30 cellular contexts compared by ENCODE assay signal in the genomic region with DNA sequence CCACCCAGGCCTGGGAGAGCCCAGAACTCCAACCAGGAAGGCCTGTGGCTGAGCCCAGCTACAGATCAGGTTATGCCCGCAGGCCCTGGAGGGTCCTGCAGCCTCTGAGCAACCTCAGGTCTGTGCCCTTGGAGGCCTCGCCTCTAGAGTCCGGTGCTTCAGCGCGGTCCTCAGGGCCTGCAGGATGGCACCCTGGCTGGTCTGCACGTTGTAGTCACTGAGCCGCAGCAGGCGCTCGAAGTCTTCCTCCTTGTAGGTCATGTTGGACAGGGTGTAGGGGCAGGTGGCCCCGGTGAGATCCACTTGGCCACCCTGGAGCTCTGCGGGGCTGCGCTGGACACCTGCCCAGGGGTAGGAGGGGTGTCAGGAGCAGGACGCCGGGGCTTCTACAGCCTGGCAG. TPM values are rescaled to one million over a fixed set of nuclear protein-coding genes. Genes with fewer than 3 reads are reported as not detected.
A peak's percentile ranks its signal among the peaks of the same experiment; 100 is the strongest.
DNase-seq lines count a peak whose midpoint lies in the region; ATAC-seq and TF ChIP-seq lines count a peak whose summit lies in the region.
"Had no signal": no experiment of that assay in that cellular context is flagged by ENCODE, and none has a peak within 500 bp of the region (broad histone marks: within the 10 kb centered on the region; RNA-seq: fewer than 3 reads in every experiment).

No MANE protein-coding gene starts in this region.

- POLR2A ChIA-PET in naive thymus-derived CD4-positive, alpha-beta T cell (lab: Charles Lee): no interaction called here
- POLR2A ChIA-PET in activated CD4-positive, alpha-beta T cell treated with anti-CD3 and anti-CD28 coated beads for 36 hours (lab: Charles Lee): no interaction called here

- DNase-seq in D341Med (ENCODE audit: low spot score) (peak; percentile 15), ecto neural progenitor cell (ENCODE audit: low spot score) (peak; percentile 45), mesenteric fat pad (ENCODE audit: low spot score) (peak; percentile 74), stomach (peak; percentile 22), GDM1 (lab: John Stamatoyannopoulos, UW) (no peak)
- no peak for DNase-seq in naive thymus-derived CD4-positive, alpha-beta T cell
- DNase-seq in activated CD4-positive, alpha-beta T cell treated with anti-CD3 and anti-CD28 coated beads for 36 hours: no peak
- DNase-seq: AML-193; CD4-positive, alpha-beta T cell; DMS53; GM23248; HFFc6; IMR-90; KG1; MG63; NCI-H1105 treated with DMSO at 0.1 percent for 48 hours; NCI-H146; NCI-H1930; NCI-H2227 treated with DMSO at 0.1 percent for 48 hours; NCI-H526 treated with DMSO at 0.1 percent for 48 hours; RPMI8226; SHP77 had no signal

- TF ChIP-seq CTCF in stomach (IDR thresholded peaks at IDR 0.05): no peak

- H3K4me3 ChIP-seq in stomach: no peak overlapping the region
- H3K4me3 ChIP-seq in naive thymus-derived CD4-positive, alpha-beta T cell (ENCODE audit: low read length): no peak overlapping the region
- H3K4me3 ChIP-seq: BLaER1 treated with 17β-estradiol and CSF1 and Interleukin-3, amounts not matched to agents 10 nM and 100 nM; GM12878; GM23248; MG63 had no signal

- peaks cover 11 to 24% (median 22%) of the 10 kb centered on the region in 5 donors for H3K27me3 Mint-ChIP-seq in naive thymus-derived CD4-positive, alpha-beta T cell
- peaks cover 9% of the 10 kb centered on the region for H3K27me3 Mint-ChIP-seq in activated CD4-positive, alpha-beta T cell treated with anti-CD3 and anti-CD28 coated beads for 36 hours

- H3K27ac Mint-ChIP-seq in naive thymus-derived CD4-positive, alpha-beta T cell: no peak overlapping the region
- no peak overlapping the region for H3K27ac Mint-ChIP-seq in activated CD4-positive, alpha-beta T cell treated with anti-CD3 and anti-CD28 coated beads for 36 hours
- H3K27ac Mint-ChIP-seq: CD4-positive, alpha-beta T cell; HFFc6 had no signal

- H3K9me3 ChIP-seq in stomach: no peaks in the 10 kb centered on the region
- H3K9me3 ChIP-seq in naive thymus-derived CD4-positive, alpha-beta T cell (ENCODE audit: control insufficient read depth in 2 of 3, low read length in 3 of 3): peaks cover 0 to 3% (median 0%) of the 10 kb centered on the region in 3 experiments

- H3K27ac ChIP-seq in stomach: no peak overlapping the region
- no peak overlapping the region for H3K27ac ChIP-seq in naive thymus-derived CD4-positive, alpha-beta T cell (ENCODE audit: low read depth, low read length)
- H3K27ac ChIP-seq: BLaER1 treated with 17β-estradiol and CSF1 and Interleukin-3, amounts not matched to agents 10 nM and 100 nM; GM23248 had no signal

- peaks cover 0 to 17% (median 4%) of the 10 kb centered on the region in 11 donors for H3K9me3 Mint-ChIP-seq in naive thymus-derived CD4-positive, alpha-beta T cell
- H3K9me3 Mint-ChIP-seq in activated CD4-positive, alpha-beta T cell treated with anti-CD3 and anti-CD28 coated beads for 36 hours (ENCODE audit: low read depth): peaks cover 5% of the 10 kb centered on the region
- H3K9me3 Mint-ChIP-seq: H9 had no signal

- no peak for TF ChIP-seq POLR2A in stomach (IDR thresholded peaks at IDR 0.05)

- intact Hi-C loops in stomach (cut with DNase I; ENCODE audit: low total_unique reads): loop anchor here (5.0 kb wide), 1 partner anchor 69 kb away; no protein-coding TSS in a partner anchor
- intact Hi-C loops in naive thymus-derived CD4-positive, alpha-beta T cell (cut with micrococcal nuclease): loop anchor here in 1 of 2 donors (5.0 kb wide), 1 partner anchor 404 kb away; no protein-coding TSS in a partner anchor
- intact Hi-C loops in activated CD4-positive, alpha-beta T cell treated with anti-CD3 and anti-CD28 coated beads for 36 hours (cut with DNase I, micrococcal nuclease): no loop called here

- H3K4me1 ChIP-seq in stomach: peaks cover 0 to 6% (median 1%) of the 10 kb centered on the region in 4 donors
- H3K4me1 ChIP-seq in naive thymus-derived CD4-positive, alpha-beta T cell (ENCODE audit: control insufficient read depth in 2 of 2, insufficient read depth in 2 of 2, low read length in 2 of 2): no peaks in the 10 kb centered on the region

- WGBS in stomach, 5 donors: 82 to 94% (median 93%) methylated on average over 3 to 14 of the region's 14 CpGs

- no peak for ATAC-seq in naive thymus-derived CD4-positive, alpha-beta T cell
- ATAC-seq in HG02623 (IDR thresholded peaks at IDR 0.05; ENCODE audit: unreplicated experiment): no peak
- ATAC-seq in activated CD4-positive, alpha-beta T cell treated with anti-CD3 and anti-CD28 coated beads for 36 hours: no peak
- ATAC-seq: GM12878 had no signal

- CTCF ChIA-PET in naive thymus-derived CD4-positive, alpha-beta T cell (lab: Charles Lee): interaction anchor here (0.6 kb wide), 1 partner anchor 292 kb away, joined by 4 read pairs; no protein-coding TSS in a partner anchor
- CTCF ChIA-PET in activated CD4-positive, alpha-beta T cell treated with anti-CD3 and anti-CD28 coated beads for 36 hours (lab: Charles Lee): interaction anchor here (1.0 to 1.1 kb wide), 2 partner anchors 66 to 69 kb away, joined by 4 read pairs; no protein-coding TSS in a partner anchor

- no peak for TF ChIP-seq EP300 in stomach (IDR thresholded peaks at IDR 0.05)

- peaks cover 0 to 12% (median 0%) of the 10 kb centered on the region in 5 donors for H3K36me3 Mint-ChIP-seq in naive thymus-derived CD4-positive, alpha-beta T cell
- H3K36me3 Mint-ChIP-seq in activated CD4-positive, alpha-beta T cell treated with anti-CD3 and anti-CD28 coated beads for 36 hours (ENCODE audit: low read depth): no peaks in the 10 kb centered on the region

- peaks cover 0 to 7% (median 4%) of the 10 kb centered on the region in 7 donors for H3K4me1 Mint-ChIP-seq in naive thymus-derived CD4-positive, alpha-beta T cell
- H3K4me1 Mint-ChIP-seq in activated CD4-positive, alpha-beta T cell treated with anti-CD3 and anti-CD28 coated beads for 36 hours: no peaks in the 10 kb centered on the region

- no peak overlapping the region for H3K4me3 Mint-ChIP-seq in naive thymus-derived CD4-positive, alpha-beta T cell
- no peak overlapping the region for H3K4me3 Mint-ChIP-seq in activated CD4-positive, alpha-beta T cell treated with anti-CD3 and anti-CD28 coated beads for 36 hours
- H3K4me3 Mint-ChIP-seq: CD4-positive, alpha-beta T cell; H9; HFFc6 had no signal

- peaks cover 0 to 46% (median 0%) of the 10 kb centered on the region in 3 donors for H3K27me3 ChIP-seq in stomach
- no peaks in the 10 kb centered on the region for H3K27me3 ChIP-seq in naive thymus-derived CD4-positive, alpha-beta T cell (ENCODE audit: control insufficient read depth in 2 of 2, insufficient read depth in 2 of 2, low read length in 2 of 2)
- H3K27me3 ChIP-seq: BLaER1 treated with 17β-estradiol and CSF1 and Interleukin-3, amounts not matched to agents 10 nM and 100 nM; MG63 had no signal

- no peaks in the 10 kb centered on the region for H3K36me3 ChIP-seq in stomach
- H3K36me3 ChIP-seq in naive thymus-derived CD4-positive, alpha-beta T cell (ENCODE audit: control insufficient read depth in 2 of 3, insufficient read depth in 3 of 3, low read length in 3 of 3): no peaks in the 10 kb centered on the region
- H3K36me3 ChIP-seq: BLaER1 treated with 17β-estradiol and CSF1 and Interleukin-3, amounts not matched to agents 10 nM and 100 nM; MG63 had no signal

RNA-seq across cellular contexts. Expression of a gene that starts 25.8 kb away (rescaled TPM):
- not detected for total RNA-seq in mesenteric fat pad
- 1 to 10 TPM in 2 of 5 donors, not detected in 3; 1.2 to 2.9 TPM for total RNA-seq in stomach
- polyA plus RNA-seq in stomach: 1 to 10 TPM in 1 of 3 donors, under 1 TPM in 1, not detected in 1; 0.18 to 3.2 TPM
- total RNA-seq in naive thymus-derived CD4-positive, alpha-beta T cell: not detected
- not detected for polyA plus RNA-seq in naive thymus-derived CD4-positive, alpha-beta T cell
- not detected for total RNA-seq in activated CD4-positive, alpha-beta T cell treated with anti-CD3 and anti-CD28 coated beads for 36 hours
- total RNA-seq: CD4-positive, alpha-beta T cell; Daoy; GM12878; GM23248; HFFc6; IMR-90; NCI-H460; SK-MEL-5 had no signal
- polyA plus RNA-seq: GM23248, IMR-90 had no signal

RNA-seq across cellular contexts. Expression of a gene that starts 47.8 kb away (rescaled TPM):
- total RNA-seq in mesenteric fat pad (not detected), stomach (not detected)
- polyA plus RNA-seq in stomach: under 1 TPM in 1 of 3 donors, not detected in 2; 0.78 TPM
- total RNA-seq in naive thymus-derived CD4-positive, alpha-beta T cell: not detected
- not detected for polyA plus RNA-seq in naive thymus-derived CD4-positive, alpha-beta T cell
- not detected for total RNA-seq in activated CD4-positive, alpha-beta T cell treated with anti-CD3 and anti-CD28 coated beads for 36 hours
- total RNA-seq: CD4-positive, alpha-beta T cell; Daoy; G401; GM23248; H9; HFFc6; IMR-90; NCI-H460; SK-MEL-5 had no signal
- polyA plus RNA-seq: GM23248, IMR-90 had no signal

Comparison
In these comparisons a context has a peak if more than half of its experiments do, and no peak if none do; other contexts are left out.
1. DNase-seq: peak in D341Med (single experiment), ecto neural progenitor cell (single experiment), mesenteric fat pad (single experiment) and stomach (single experiment); none in naive thymus-derived CD4-positive, alpha-beta T cell (0 of 9), GDM1 (single experiment) and activated CD4-positive, alpha-beta T cell treated with anti-CD3 and anti-CD28 coated beads for 36 hours (single experiment).